In the genomic region with DNA sequence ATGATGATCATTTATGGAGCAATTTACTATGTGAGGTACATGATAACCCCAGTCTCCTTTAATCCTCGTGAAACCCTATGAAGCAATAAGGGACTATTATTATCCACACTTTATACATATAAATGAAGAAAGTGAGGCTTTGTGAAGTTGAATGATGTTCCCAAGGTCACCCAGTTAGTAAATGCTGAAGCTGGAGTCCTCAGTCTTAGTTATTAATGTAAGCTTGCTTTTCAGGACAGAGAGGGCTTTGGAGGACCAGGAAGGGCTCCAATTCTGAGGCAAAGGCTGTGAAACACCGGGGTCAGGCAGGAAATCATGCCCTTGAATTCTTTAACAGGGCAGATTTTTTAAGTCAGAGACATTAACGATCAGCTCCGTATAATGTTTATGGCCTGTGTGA, we compare ENCODE assay signal across 14 cellular contexts. TPM values are rescaled to one million over a fixed set of nuclear protein-coding genes. Genes with fewer than 3 reads are reported as not detected.
DNase-seq lines count a peak whose midpoint lies in the region; ATAC-seq and TF ChIP-seq lines count a peak whose summit lies in the region.
"Had no signal": no experiment of that assay in that cellular context is flagged by ENCODE, and none has a peak within 500 bp of the region (broad histone marks: within the 10 kb centered on the region; RNA-seq: fewer than 3 reads in every experiment).

No MANE protein-coding gene starts in this region.

- peaks cover 85% of the 10 kb centered on the region for H3K4me1 Mint-ChIP-seq in WTC11

- H3K9me3 Mint-ChIP-seq in WTC11: no peaks in the 10 kb centered on the region

- H3K4me3 Mint-ChIP-seq in WTC11: no peak overlapping the region

- H3K27ac ChIP-seq in esophagus squamous epithelium: peak overlapping the region; percentile 88 to 93 (median 90)

- peaks cover 4% of the 10 kb centered on the region for H3K36me3 Mint-ChIP-seq in WTC11

- no peaks in the 10 kb centered on the region for H3K27me3 ChIP-seq in esophagus squamous epithelium

- WGBS in esophagus squamous epithelium, 2 donors: 79 to 83% methylated on average over 4 of the region's 4 CpGs

- TF ChIP-seq CTCF in WTC11 (IDR thresholded peaks at IDR 0.05): no peak
- TF ChIP-seq CTCF in esophagus squamous epithelium (IDR thresholded peaks at IDR 0.05): no peak

- peak overlapping the region; percentile 93 for H3K27ac Mint-ChIP-seq in WTC11

- intact Hi-C loops in esophagus squamous epithelium (cut with DNase I): no loop called here
- intact Hi-C loops in posterior vena cava (cut with DNase I): loop anchor here in 1 of 2 donors (10.0 kb wide), 1 partner anchor 62 kb away; no protein-coding TSS in a partner anchor

- DNase-seq in WTC11 (ENCODE audit: low spot score) (no peak), esophagus squamous epithelium (lab: John Stamatoyannopoulos, UW) (no peak), posterior vena cava (ENCODE audit: low spot score) (peak; percentile 14)
- DNase-seq in stimulated activated naive CD4-positive, alpha-beta T cell treated with Interleukin-2 at 50 U/mL for 16 hours (lab: John Stamatoyannopoulos, UW): no peak
- DNase-seq: DMS153, EL, HCEC 1CT, MV-4-11, NCI-H1436, NCI-H2081, SHP77 treated with DMSO at 0.1 percent for 48 hours had no signal

- no peaks in the 10 kb centered on the region for H3K27me3 Mint-ChIP-seq in WTC11 (ENCODE audit: low read depth)

- no peaks in the 10 kb centered on the region for H3K9me3 ChIP-seq in esophagus squamous epithelium

- CTCF ChIA-PET in WTC11 (lab: Charles Lee): interaction anchor here (1.4 to 2.9 kb wide), 8 partner anchors 18 to 139 kb away, joined by 4 to 10 read pairs (median 6); a partner anchor contains a TSS

- POLR2A ChIA-PET in WTC11 (lab: Charles Lee): interaction anchor here (1.0 kb wide), 1 partner anchor 37 kb away, joined by 4 read pairs; a partner anchor contains a TSS

- no peaks in the 10 kb centered on the region for H3K36me3 ChIP-seq in esophagus squamous epithelium

- no peak overlapping the region for H3K4me3 ChIP-seq in esophagus squamous epithelium

- TF ChIP-seq POLR2A in esophagus squamous epithelium (IDR thresholded peaks at IDR 0.05): no peak

- ATAC-seq in WTC11: no peak
- no peak for ATAC-seq in HG03521 (IDR thresholded peaks at IDR 0.05; ENCODE audit: unreplicated experiment)
- no peak for ATAC-seq in HG02678 (IDR thresholded peaks at IDR 0.05; ENCODE audit: unreplicated experiment)
- no peak for ATAC-seq in HG02798 (IDR thresholded peaks at IDR 0.05; ENCODE audit: poor library complexity, unreplicated experiment)

- peaks cover 37 to 93% (median 62%) of the 10 kb centered on the region in 3 donors for H3K4me1 ChIP-seq in esophagus squamous epithelium

TF ChIP-seq in WTC11, 78 proteins besides CTCF, POLR2A, EP300 and RAD21:
- TF ChIP-seq, protein P1, sequence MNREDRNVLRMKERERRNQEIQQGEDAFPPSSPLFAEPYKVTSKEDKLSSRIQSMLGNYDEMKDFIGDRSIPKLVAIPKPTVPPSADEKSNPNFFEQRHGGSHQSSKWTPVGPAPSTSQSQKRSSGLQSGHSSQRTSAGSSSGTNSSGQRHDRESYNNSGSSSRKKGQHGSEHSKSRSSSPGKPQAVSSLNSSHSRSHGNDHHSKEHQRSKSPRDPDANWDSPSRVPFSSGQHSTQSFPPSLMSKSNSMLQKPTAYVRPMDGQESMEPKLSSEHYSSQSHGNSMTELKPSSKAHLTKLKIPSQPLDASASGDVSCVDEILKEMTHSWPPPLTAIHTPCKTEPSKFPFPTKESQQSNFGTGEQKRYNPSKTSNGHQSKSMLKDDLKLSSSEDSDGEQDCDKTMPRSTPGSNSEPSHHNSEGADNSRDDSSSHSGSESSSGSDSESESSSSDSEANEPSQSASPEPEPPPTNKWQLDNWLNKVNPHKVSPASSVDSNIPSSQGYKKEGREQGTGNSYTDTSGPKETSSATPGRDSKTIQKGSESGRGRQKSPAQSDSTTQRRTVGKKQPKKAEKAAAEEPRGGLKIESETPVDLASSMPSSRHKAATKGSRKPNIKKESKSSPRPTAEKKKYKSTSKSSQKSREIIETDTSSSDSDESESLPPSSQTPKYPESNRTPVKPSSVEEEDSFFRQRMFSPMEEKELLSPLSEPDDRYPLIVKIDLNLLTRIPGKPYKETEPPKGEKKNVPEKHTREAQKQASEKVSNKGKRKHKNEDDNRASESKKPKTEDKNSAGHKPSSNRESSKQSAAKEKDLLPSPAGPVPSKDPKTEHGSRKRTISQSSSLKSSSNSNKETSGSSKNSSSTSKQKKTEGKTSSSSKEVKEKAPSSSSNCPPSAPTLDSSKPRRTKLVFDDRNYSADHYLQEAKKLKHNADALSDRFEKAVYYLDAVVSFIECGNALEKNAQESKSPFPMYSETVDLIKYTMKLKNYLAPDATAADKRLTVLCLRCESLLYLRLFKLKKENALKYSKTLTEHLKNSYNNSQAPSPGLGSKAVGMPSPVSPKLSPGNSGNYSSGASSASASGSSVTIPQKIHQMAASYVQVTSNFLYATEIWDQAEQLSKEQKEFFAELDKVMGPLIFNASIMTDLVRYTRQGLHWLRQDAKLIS (CRISPR knock-in tag; IDR thresholded peaks at IDR 0.05; ENCODE audit: borderline replicate concordance): no peak
- TF ChIP-seq, protein P2, sequence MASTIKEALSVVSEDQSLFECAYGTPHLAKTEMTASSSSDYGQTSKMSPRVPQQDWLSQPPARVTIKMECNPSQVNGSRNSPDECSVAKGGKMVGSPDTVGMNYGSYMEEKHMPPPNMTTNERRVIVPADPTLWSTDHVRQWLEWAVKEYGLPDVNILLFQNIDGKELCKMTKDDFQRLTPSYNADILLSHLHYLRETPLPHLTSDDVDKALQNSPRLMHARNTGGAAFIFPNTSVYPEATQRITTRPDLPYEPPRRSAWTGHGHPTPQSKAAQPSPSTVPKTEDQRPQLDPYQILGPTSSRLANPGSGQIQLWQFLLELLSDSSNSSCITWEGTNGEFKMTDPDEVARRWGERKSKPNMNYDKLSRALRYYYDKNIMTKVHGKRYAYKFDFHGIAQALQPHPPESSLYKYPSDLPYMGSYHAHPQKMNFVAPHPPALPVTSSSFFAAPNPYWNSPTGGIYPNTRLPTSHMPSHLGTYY (CRISPR knock-in tag; IDR thresholded peaks at IDR 0.05): no peak
- TF ChIP-seq ZNF396 (CRISPR knock-in tag; IDR thresholded peaks at IDR 0.05; ENCODE audit: borderline replicate concordance) (no peak), MYBL2 (CRISPR knock-in tag; IDR thresholded peaks at IDR 0.05) (no peak), FOXJ3 (CRISPR knock-in tag; IDR thresholded peaks at IDR 0.05; ENCODE audit: borderline replicate concordance) (no peak), ZNF121 (CRISPR knock-in tag; IDR thresholded peaks at IDR 0.05) (no peak), ZNF423 (CRISPR knock-in tag; IDR thresholded peaks at IDR 0.05) (no peak), GTF2I (CRISPR knock-in tag; conservative IDR thresholded peaks at IDR 0.05) (no peak), ZNF138 (CRISPR knock-in tag; conservative IDR thresholded peaks at IDR 0.05) (no peak), GABPB1 (CRISPR knock-in tag; IDR thresholded peaks at IDR 0.05) (no peak), FOXK1 (CRISPR knock-in tag; IDR thresholded peaks at IDR 0.05) (no peak), ZNF232 (CRISPR knock-in tag; IDR thresholded peaks at IDR 0.05) (no peak), RELA (CRISPR knock-in tag; IDR thresholded peaks at IDR 0.05; ENCODE audit: borderline replicate concordance) (no peak), TCF7 (CRISPR knock-in tag; IDR thresholded peaks at IDR 0.05; ENCODE audit: low read depth) (no peak), ZNF219 (CRISPR knock-in tag; IDR thresholded peaks at IDR 0.05; ENCODE audit: borderline replicate concordance) (no peak), ESRRA (CRISPR knock-in tag; IDR thresholded peaks at IDR 0.05; ENCODE audit: borderline replicate concordance) (no peak)
- TF ChIP-seq, protein P3, sequence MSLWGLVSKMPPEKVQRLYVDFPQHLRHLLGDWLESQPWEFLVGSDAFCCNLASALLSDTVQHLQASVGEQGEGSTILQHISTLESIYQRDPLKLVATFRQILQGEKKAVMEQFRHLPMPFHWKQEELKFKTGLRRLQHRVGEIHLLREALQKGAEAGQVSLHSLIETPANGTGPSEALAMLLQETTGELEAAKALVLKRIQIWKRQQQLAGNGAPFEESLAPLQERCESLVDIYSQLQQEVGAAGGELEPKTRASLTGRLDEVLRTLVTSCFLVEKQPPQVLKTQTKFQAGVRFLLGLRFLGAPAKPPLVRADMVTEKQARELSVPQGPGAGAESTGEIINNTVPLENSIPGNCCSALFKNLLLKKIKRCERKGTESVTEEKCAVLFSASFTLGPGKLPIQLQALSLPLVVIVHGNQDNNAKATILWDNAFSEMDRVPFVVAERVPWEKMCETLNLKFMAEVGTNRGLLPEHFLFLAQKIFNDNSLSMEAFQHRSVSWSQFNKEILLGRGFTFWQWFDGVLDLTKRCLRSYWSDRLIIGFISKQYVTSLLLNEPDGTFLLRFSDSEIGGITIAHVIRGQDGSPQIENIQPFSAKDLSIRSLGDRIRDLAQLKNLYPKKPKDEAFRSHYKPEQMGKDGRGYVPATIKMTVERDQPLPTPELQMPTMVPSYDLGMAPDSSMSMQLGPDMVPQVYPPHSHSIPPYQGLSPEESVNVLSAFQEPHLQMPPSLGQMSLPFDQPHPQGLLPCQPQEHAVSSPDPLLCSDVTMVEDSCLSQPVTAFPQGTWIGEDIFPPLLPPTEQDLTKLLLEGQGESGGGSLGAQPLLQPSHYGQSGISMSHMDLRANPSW (CRISPR knock-in tag; conservative IDR thresholded peaks at IDR 0.05; ENCODE audit: low read depth): no peak
TF ChIP-seq in WTC11: peak in this region for 0.

RNA-seq across cellular contexts. Expression of a gene that starts 36.8 kb away (rescaled TPM):
- total RNA-seq in WTC11 (2021) (38.0 to 45.5 TPM (median 39.7 TPM) in 3 replicates), esophagus squamous epithelium (10 to 100 TPM; 22.3 to 32.4 (median 31.0) TPM), posterior vena cava (10 to 100 TPM; 30.3 to 35.5 TPM)
